22 cellular contexts compared by ENCODE assay signal in genomic region chr3:16254933-16255725, GRCh38. TPM values are rescaled to one million over a fixed set of nuclear protein-coding genes. Genes with fewer than 3 reads are reported as not detected.
DNase-seq lines count a peak whose midpoint lies in the region; ATAC-seq, FAIRE-seq and TF ChIP-seq lines count a peak whose summit lies in the region.
"Had no signal": no experiment of that assay in that cellular context is flagged by ENCODE, and none has a peak within 500 bp of the region (broad histone marks: within the 10 kb centered on the region; RNA-seq: fewer than 3 reads in every experiment).

No MANE protein-coding gene starts in this region.

- H3K36me3 Mint-ChIP-seq in activated CD4-positive, alpha-beta memory T cell treated with anti-CD3 and anti-CD28 coated beads, Interleukin-2, amount 10 ng/mL, durations not matched to agents 7 days and 5 days (ENCODE audit: low read depth), result peaks cover 18% of the 10 kb centered on the region
- peaks cover 20% of the 10 kb centered on the region for H3K36me3 Mint-ChIP-seq in stimulated activated effector memory CD8-positive, alpha-beta T cell treated with anti-CD3 and anti-CD28 coated beads, Interleukin-12 subunit alpha, Interleukin-12 subunit beta, amount 100 ng/mL, for 72 hours

- peak overlapping the region; percentile 25 for H3K27ac ChIP-seq in HepG2 (ENCODE audit: extremely low read length, insufficient read depth, low read length)
- H3K27ac ChIP-seq in right lobe of liver, result no peak overlapping the region
- H3K27ac ChIP-seq in smooth muscle cell (ENCODE audit: low read depth), result no peak overlapping the region
- H3K27ac ChIP-seq in trophoblast cell (ENCODE audit: low read depth, low read length), result no peak overlapping the region
- H3K27ac ChIP-seq: sigmoid colon, stomach, upper lobe of right lung had no signal

- ATAC-seq in HepG2 (no peak), right lobe of liver (no peak)
- peak; percentile 82 for ATAC-seq in stimulated activated effector memory CD8-positive, alpha-beta T cell treated with anti-CD3 and anti-CD28 coated beads, Interleukin-12 subunit alpha, Interleukin-12 subunit beta, amount 100 ng/mL, for 72 hours
- ATAC-seq: upper lobe of right lung had no signal

- peaks cover 42% of the 10 kb centered on the region for H3K4me1 Mint-ChIP-seq in activated CD4-positive, alpha-beta memory T cell treated with anti-CD3 and anti-CD28 coated beads, Interleukin-2, amount 10 ng/mL, durations not matched to agents 7 days and 5 days
- H3K4me1 Mint-ChIP-seq in stimulated activated effector memory CD8-positive, alpha-beta T cell treated with anti-CD3 and anti-CD28 coated beads, Interleukin-12 subunit alpha, Interleukin-12 subunit beta, amount 100 ng/mL, for 72 hours, result peaks cover 17% of the 10 kb centered on the region

- peaks cover 1 to 7% of the 10 kb centered on the region in 2 experiments; a peak in 3 of 5 replicates for H3K36me3 ChIP-seq in HepG2 (replicated peaks in 1 of 2; ENCODE audit: control insufficient read depth in 1 of 2, insufficient read depth in 2 of 2, low read length in 2 of 2)
- peaks cover 0 to 13% (median 0%) of the 10 kb centered on the region in 4 donors for H3K36me3 ChIP-seq in right lobe of liver
- H3K36me3 ChIP-seq in smooth muscle cell (ENCODE audit: low read depth), result peaks cover 3% of the 10 kb centered on the region
- peaks cover 0 to 7% of the 10 kb centered on the region in 2 experiments for H3K36me3 ChIP-seq in trophoblast cell (ENCODE audit: control insufficient read depth in 1 of 2, insufficient read depth in 2 of 2, low read length in 2 of 2)

- H3K27me3 Mint-ChIP-seq in activated CD4-positive, alpha-beta memory T cell treated with anti-CD3 and anti-CD28 coated beads, Interleukin-2, amount 10 ng/mL, durations not matched to agents 7 days and 5 days, result no peaks in the 10 kb centered on the region
- H3K27me3 Mint-ChIP-seq: CD8-positive, alpha-beta memory T cell had no signal

- no peak overlapping the region for H3K9ac ChIP-seq in HepG2 (ENCODE audit: insufficient read depth, low read depth, low read length)
- H3K9ac ChIP-seq in smooth muscle cell (ENCODE audit: low read depth), result no peak overlapping the region
- no peak overlapping the region for H3K9ac ChIP-seq in trophoblast cell (ENCODE audit: low read length)

- no peak overlapping the region for H2BK5ac ChIP-seq in trophoblast cell (ENCODE audit: low read depth, low read length, poor library complexity)

- H3F3A ChIP-seq in smooth muscle cell (ENCODE audit: low read depth), result no peaks in the 10 kb centered on the region

- POLR2A ChIA-PET in HepG2 (lab: Yijun Ruan, JAX), result interaction anchor here (4.9 kb wide), 1 partner anchor 10 kb away, joined by 112 read pairs; the partner anchor contains the start of genes DPH3 and OXNAD1
- POLR2A ChIA-PET in activated CD4-positive, alpha-beta memory T cell treated with anti-CD3 and anti-CD28 coated beads, Interleukin-2, amount 10 ng/mL, durations not matched to agents 7 days and 5 days (lab: Charles Lee), result interaction anchor here (1.1 to 2.6 kb wide), 3 partner anchors 10 to 80 kb away, joined by 3 to 17 read pairs (median 3); partner anchors contain the start of genes DPH3 and OXNAD1

- H3K9me3 Mint-ChIP-seq in activated CD4-positive, alpha-beta memory T cell treated with anti-CD3 and anti-CD28 coated beads, Interleukin-2, amount 10 ng/mL, durations not matched to agents 7 days and 5 days, result no peaks in the 10 kb centered on the region
- H3K9me3 Mint-ChIP-seq in stimulated activated effector memory CD8-positive, alpha-beta T cell treated with anti-CD3 and anti-CD28 coated beads, Interleukin-12 subunit alpha, Interleukin-12 subunit beta, amount 100 ng/mL, for 72 hours, result no peaks in the 10 kb centered on the region
- H3K9me3 Mint-ChIP-seq: CD8-positive, alpha-beta memory T cell had no signal

- H3K9me3 ChIP-seq in HepG2 (ENCODE audit: low read length), result no peaks in the 10 kb centered on the region
- H3K9me3 ChIP-seq in right lobe of liver, result no peaks in the 10 kb centered on the region
- H3K9me3 ChIP-seq in smooth muscle cell (replicated peaks; ENCODE audit: low read depth), result no peaks in the 10 kb centered on the region
- H3K9me3 ChIP-seq in trophoblast cell (ENCODE audit: insufficient read depth, low read depth, low read length), result no peaks in the 10 kb centered on the region
- H3K9me3 ChIP-seq: sigmoid colon, stomach, upper lobe of right lung had no signal

- H2BK12ac ChIP-seq in trophoblast cell (ENCODE audit: low read length), result no peak overlapping the region

- no peak overlapping the region for H3K4ac ChIP-seq in trophoblast cell (ENCODE audit: low read depth, low read length)

- H4K8ac ChIP-seq in trophoblast cell (ENCODE audit: low read depth, low read length), result no peak overlapping the region

- H3K79me2 ChIP-seq in HepG2 (ENCODE audit: insufficient read depth, low read length), result no peaks in the 10 kb centered on the region
- H3K79me2 ChIP-seq in smooth muscle cell (ENCODE audit: low read depth), result no peaks in the 10 kb centered on the region
- H3K79me2 ChIP-seq in trophoblast cell (ENCODE audit: control insufficient read depth, insufficient read depth, low read length, poor library complexity), result no peaks in the 10 kb centered on the region

- no peaks in the 10 kb centered on the region for H3K27me3 ChIP-seq in HepG2 (ENCODE audit: control insufficient read depth in 1 of 2, insufficient read depth in 2 of 2, low read length in 2 of 2)
- H3K27me3 ChIP-seq in right lobe of liver, result no peaks in the 10 kb centered on the region
- no peaks in the 10 kb centered on the region for H3K27me3 ChIP-seq in smooth muscle cell (ENCODE audit: low read depth)
- H3K27me3 ChIP-seq in trophoblast cell (ENCODE audit: insufficient read depth, low read length), result no peaks in the 10 kb centered on the region
- H3K27me3 ChIP-seq: dorsolateral prefrontal cortex, sigmoid colon, stomach, upper lobe of right lung had no signal

- H2AFZ ChIP-seq in HepG2 (ENCODE audit: low read length) (no peak overlapping the region), smooth muscle cell (ENCODE audit: low read depth) (no peak overlapping the region), trophoblast cell (ENCODE audit: insufficient read depth, low read length, poor library complexity) (no peak overlapping the region)

- H3K14ac ChIP-seq in trophoblast cell (ENCODE audit: low read length), result no peak overlapping the region

- no peaks in the 10 kb centered on the region for H3K79me1 ChIP-seq in trophoblast cell (ENCODE audit: low read length)

- H4K91ac ChIP-seq in trophoblast cell (ENCODE audit: low read depth, low read length), result no peak overlapping the region

- no peak overlapping the region for H2AK5ac ChIP-seq in trophoblast cell (ENCODE audit: low read length)

- H3K4me1 ChIP-seq in HepG2 (ENCODE audit: insufficient read depth, low read length) (peaks cover 37% of the 10 kb centered on the region), right lobe of liver (peaks cover 0 to 31% (median 9%) of the 10 kb centered on the region in 4 donors), smooth muscle cell (ENCODE audit: low read depth) (peaks cover 8% of the 10 kb centered on the region), trophoblast cell (ENCODE audit: control insufficient read depth in 1 of 2, insufficient read depth in 2 of 2, low read length in 2 of 2) (no peaks in the 10 kb centered on the region)

- TF ChIP-seq POLR2A in HepG2 (IDR thresholded peaks at IDR 0.05; ENCODE audit: insufficient read depth in 1 of 2, low read depth in 2 of 2, low read length in 2 of 2) (no peak), right lobe of liver (IDR thresholded peaks at IDR 0.05) (no peak)

- H3K27ac Mint-ChIP-seq in activated CD4-positive, alpha-beta memory T cell treated with anti-CD3 and anti-CD28 coated beads, Interleukin-2, amount 10 ng/mL, durations not matched to agents 7 days and 5 days, result peak overlapping the region; percentile 54
- H3K27ac Mint-ChIP-seq in stimulated activated effector memory CD8-positive, alpha-beta T cell treated with anti-CD3 and anti-CD28 coated beads, Interleukin-12 subunit alpha, Interleukin-12 subunit beta, amount 100 ng/mL, for 72 hours, result peak overlapping the region; percentile 82

- no peak for TF ChIP-seq RAD21 in HepG2 (CRISPR knock-in tag; IDR thresholded peaks at IDR 0.05)

- CTCF ChIA-PET in HepG2 (lab: Yijun Ruan, JAX; ENCODE audit: low intra/inter-chr PET ratio, low total read pairs), result no interaction called here
- CTCF ChIA-PET in activated CD4-positive, alpha-beta memory T cell treated with anti-CD3 and anti-CD28 coated beads, Interleukin-2, amount 10 ng/mL, durations not matched to agents 7 days and 5 days (lab: Charles Lee), result interaction anchor here (2.3 kb wide), 1 partner anchor 11 kb away, joined by 6 read pairs; no protein-coding TSS in a partner anchor

- no peak for TF ChIP-seq CTCF in HepG2 (CRISPR knock-in tag; IDR thresholded peaks at IDR 0.05)
- no peak for TF ChIP-seq CTCF in right lobe of liver (IDR thresholded peaks at IDR 0.05)
- TF ChIP-seq CTCF in smooth muscle cell (IDR thresholded peaks at IDR 0.05; ENCODE audit: borderline replicate concordance, insufficient read depth, poor library complexity, severe bottlenecking), result no peak

- DNase-seq in HepG2 (ENCODE audit: low spot score), result no peak
- DNase-seq in right lobe of liver, result no peak
- peak; percentile 53 for DNase-seq in MV-4-11 (lab: John Stamatoyannopoulos, UW)
- DNase-seq in activated CD4-positive, alpha-beta memory T cell treated with anti-CD3 and anti-CD28 coated beads, Interleukin-2, amount 10 ng/mL, durations not matched to agents 7 days and 5 days, result peak; percentile 26
- peak in 1 of 2 donors; percentile 63 for DNase-seq in stimulated activated effector memory CD8-positive, alpha-beta T cell treated with anti-CD3 and anti-CD28 coated beads, Interleukin-12 subunit alpha, Interleukin-12 subunit beta, amount 100 ng/mL, for 72 hours (ENCODE audit: low spot score in 2 of 2)
- DNase-seq in smooth muscle cell (lab: John Stamatoyannopoulos, UW; ENCODE audit: unreplicated experiment), result no peak
- DNase-seq in trophoblast cell, result no peak
- DNase-seq in hippocampal formation (lab: John Stamatoyannopoulos, UW), result no peak
- DNase-seq: activated effector memory CD4-positive, alpha-beta T cell treated with Interleukin-2 at 50 U/mL for 16 hours; CD8-positive, alpha-beta memory T cell; DMS53; dorsolateral prefrontal cortex; hypothalamus; NCI-H1436 treated with DMSO at 0.1 percent for 48 hours; NCI-H446 treated with DMSO at 0.1 percent for 48 hours; sigmoid colon; stomach; SW 1271; upper lobe of right lung had no signal

- no TSS peak for BruUV-seq in HepG2 (replicated peaks; lab: Mats Ljungman, UMichigan)

- intact Hi-C loops in HepG2 (cut with micrococcal nuclease; ENCODE audit: unreplicated experiment) (no loop called here), right lobe of liver (cut with DNase I) (loop anchor here in 1 of 2 donors (5.0 kb wide), 1 partner anchor 628 kb away; no protein-coding TSS in a partner anchor)

- H4K20me1 ChIP-seq in HepG2 (ENCODE audit: insufficient read depth, low read length) (no peaks in the 10 kb centered on the region), smooth muscle cell (ENCODE audit: low read depth) (no peaks in the 10 kb centered on the region)

- H3K18ac ChIP-seq in trophoblast cell (ENCODE audit: low read length), result no peak overlapping the region

- WGBS in HepG2 (ENCODE audit: low lambda C conversion rate), result 77% methylated on average over 8 of the region's 8 CpGs
- 89% methylated on average over 6 of the region's 8 CpGs for WGBS in right lobe of liver (ENCODE audit: insufficient coverage, low coverage, low lambda C conversion rate, missing lambda C conversion rate)
- WGBS in smooth muscle cell (ENCODE audit: low lambda C conversion rate), result 80% methylated on average over 8 of the region's 8 CpGs
- WGBS in trophoblast cell (ENCODE audit: extremely low coverage, insufficient coverage, insufficient read length), result no CpG with 5 or more reads among the region's 8 CpGs

- no peak for FAIRE-seq in HepG2 (lab: Jason Lieb, UNC)
- FAIRE-seq: HTR-8/SVneo, keratinocyte had no signal

- in situ Hi-C loops in HepG2 (cut with HindIII; ENCODE audit: extremely low pct_ligation_motif_present, low pct_unique_long_range_greater_than_20kb), result no loop called here

- H3K4me3 ChIP-seq in HepG2 (replicated peaks in 1 of 3; ENCODE audit: insufficient read depth in 1 of 3, low read depth in 2 of 3, low read length in 3 of 3), result no peak overlapping the region
- H3K4me3 ChIP-seq in right lobe of liver, result no peak overlapping the region
- H3K4me3 ChIP-seq in smooth muscle cell, result no peak overlapping the region
- no peak overlapping the region for H3K4me3 ChIP-seq in trophoblast cell (ENCODE audit: low read depth, low read length)
- H3K4me3 ChIP-seq: dorsolateral prefrontal cortex, lung, sigmoid colon, stomach, upper lobe of right lung had no signal

- no peak for TF ChIP-seq EP300 in HepG2 (IDR thresholded peaks at IDR 0.05; ENCODE audit: low read depth in 2 of 2, low read length in 2 of 2)
- TF ChIP-seq EP300 in HepG2 (CRISPR knock-in tag; IDR thresholded peaks at IDR 0.05; ENCODE audit: borderline replicate concordance), result no peak

- no peak overlapping the region for H2BK120ac ChIP-seq in trophoblast cell (ENCODE audit: insufficient read depth, low read length, poor library complexity)

- H3K4me2 ChIP-seq in HepG2 (ENCODE audit: low read depth, low read length), result no peak overlapping the region
- H3K4me2 ChIP-seq in smooth muscle cell, result no peak overlapping the region
- H3K4me2 ChIP-seq in trophoblast cell (ENCODE audit: low read length), result no peak overlapping the region

- no peak overlapping the region for H4K12ac ChIP-seq in trophoblast cell (ENCODE audit: low read depth, low read length)

- peak overlapping the region; percentile 0 for H3K4me3 Mint-ChIP-seq in activated CD4-positive, alpha-beta memory T cell treated with anti-CD3 and anti-CD28 coated beads, Interleukin-2, amount 10 ng/mL, durations not matched to agents 7 days and 5 days
- H3K4me3 Mint-ChIP-seq in stimulated activated effector memory CD8-positive, alpha-beta T cell treated with anti-CD3 and anti-CD28 coated beads, Interleukin-12 subunit alpha, Interleukin-12 subunit beta, amount 100 ng/mL, for 72 hours, result peak overlapping the region; percentile 70
- H3K4me3 Mint-ChIP-seq: CD8-positive, alpha-beta memory T cell had no signal

- no peak overlapping the region for H3K23ac ChIP-seq in trophoblast cell (ENCODE audit: low read length)

RNA-seq across cellular contexts. Expression of gene DPH3, which starts 9.6 kb away (rescaled TPM):
- 21.6 and 40.0 TPM in 2 replicates for total RNA-seq in HepG2 (2016; rRNA removed; fragmentation: Illumina TruSeq; extraction: Trizol)
- 14.7 and 18.5 TPM in 2 replicates for total RNA-seq in HepG2 (2016; cell fraction: cytosol; rRNA removed; fragmentation: Illumina TruSeq; extraction: Trizol; ENCODE audit: low read depth)
- total RNA-seq in HepG2 (2016; cell fraction: insoluble cytoplasmic fraction; rRNA removed; fragmentation: Illumina TruSeq; extraction: Trizol), result 21.8 and 34.1 TPM in 2 replicates
- 37.4 and 40.6 TPM in 2 replicates for total RNA-seq in HepG2 (2016; cell fraction: membrane; rRNA removed; fragmentation: Illumina TruSeq; extraction: Trizol)
- total RNA-seq in HepG2 (2016; cell fraction: nucleus; rRNA removed; fragmentation: Illumina TruSeq; extraction: Trizol), result 10.6 and 11.0 TPM in 2 replicates
- 15.6 and 18.3 TPM in 2 replicates for polyA plus RNA-seq in HepG2 (2011; rRNA removed)
- polyA plus RNA-seq in HepG2 (2011; cell fraction: cytosol; rRNA removed), result 6.7 and 10.0 TPM in 2 replicates
- polyA plus RNA-seq in HepG2 (2011; cell fraction: nucleus; rRNA removed), result 2.0 and 3.6 TPM in 2 replicates
- 23.4 and 26.6 TPM in 2 replicates for polyA plus RNA-seq in HepG2 (2012)
- polyA plus RNA-seq in HepG2 (2016; cell fraction: cytosol; fragmentation: Illumina TruSeq; extraction: Trizol; ENCODE audit: low read depth), result 53.4 and 78.8 TPM in 2 replicates
- polyA plus RNA-seq in HepG2 (2016; cell fraction: insoluble cytoplasmic fraction; fragmentation: Illumina TruSeq; extraction: Trizol; ENCODE audit: low read depth), result 73.2 and 81.4 TPM in 2 replicates
- polyA plus RNA-seq in HepG2 (2016; cell fraction: membrane; fragmentation: Illumina TruSeq; extraction: Trizol; ENCODE audit: low read depth), result 73.1 and 94.3 TPM in 2 replicates
- 30.4 and 35.4 TPM in 2 replicates for polyA plus RNA-seq in HepG2 (2016; cell fraction: nucleus; fragmentation: Illumina TruSeq; extraction: Trizol; ENCODE audit: insufficient read depth, low read depth)
- 5.6 and 6.9 TPM in 2 replicates for polyA minus RNA-seq in HepG2 (2011; rRNA and poly(A)+ RNA removed; ENCODE audit: low replicate concordance)
- 6.9 and 8.9 TPM in 2 replicates for polyA minus RNA-seq in HepG2 (2011; cell fraction: cytosol; rRNA and poly(A)+ RNA removed)
- 6.0 and 7.2 TPM in 2 replicates for polyA minus RNA-seq in HepG2 (2011; cell fraction: nucleus; rRNA and poly(A)+ RNA removed)
- total RNA-seq in right lobe of liver, result 10 to 100 TPM in 5 of 6 experiments, 1 to 10 TPM in 1; 9.7 to 15.0 (median 12.9) TPM
- total RNA-seq in activated CD4-positive, alpha-beta memory T cell treated with anti-CD3 and anti-CD28 coated beads, Interleukin-2, amount 10 ng/mL, durations not matched to agents 7 days and 5 days, result 10 to 100 TPM; 16.7 to 19.8 TPM
- total RNA-seq in smooth muscle cell, result 42.9 and 44.7 TPM in 2 replicates
- 69.5 and 78.8 TPM in 2 replicates for polyA plus RNA-seq in smooth muscle cell
- polyA plus RNA-seq in trophoblast cell (2013), result 27.3 and 28.8 TPM in 2 replicates

RNA-seq across cellular contexts. Expression of gene OXNAD1, which starts 9.9 kb away (rescaled TPM):
- total RNA-seq in HepG2 (2016; rRNA removed; fragmentation: Illumina TruSeq; extraction: Trizol) (18.8 and 25.2 TPM in 2 replicates), right lobe of liver (10 to 100 TPM in 5 of 6 experiments, 1 to 10 TPM in 1; 8.1 to 27.2 (median 16.2) TPM), smooth muscle cell (13.3 and 15.7 TPM in 2 replicates)
- total RNA-seq in HepG2 (2016; cell fraction: cytosol; rRNA removed; fragmentation: Illumina TruSeq; extraction: Trizol; ENCODE audit: low read depth), result 25.2 and 28.2 TPM in 2 replicates
- 19.7 and 23.1 TPM in 2 replicates for total RNA-seq in HepG2 (2016; cell fraction: insoluble cytoplasmic fraction; rRNA removed; fragmentation: Illumina TruSeq; extraction: Trizol)
- 13.5 and 18.2 TPM in 2 replicates for total RNA-seq in HepG2 (2016; cell fraction: membrane; rRNA removed; fragmentation: Illumina TruSeq; extraction: Trizol)
- total RNA-seq in HepG2 (2016; cell fraction: nucleus; rRNA removed; fragmentation: Illumina TruSeq; extraction: Trizol), result 38.3 and 44.7 TPM in 2 replicates
- polyA plus RNA-seq in HepG2 (2011; rRNA removed) (8.8 and 9.9 TPM in 2 replicates), smooth muscle cell (9.2 and 12.4 TPM in 2 replicates)
- polyA plus RNA-seq in HepG2 (2011; cell fraction: cytosol; rRNA removed), result 6.6 and 8.2 TPM in 2 replicates
- polyA plus RNA-seq in HepG2 (2011; cell fraction: nucleus; rRNA removed), result 10.2 and 12.1 TPM in 2 replicates
- 7.0 and 7.7 TPM in 2 replicates for polyA plus RNA-seq in HepG2 (2012)
- 1.7 and 3.2 TPM in 2 replicates for polyA plus RNA-seq in HepG2 (2016; cell fraction: cytosol; fragmentation: Illumina TruSeq; extraction: Trizol; ENCODE audit: low read depth)
- polyA plus RNA-seq in HepG2 (2016; cell fraction: insoluble cytoplasmic fraction; fragmentation: Illumina TruSeq; extraction: Trizol; ENCODE audit: low read depth), result 19.0 and 22.1 TPM in 2 replicates
- polyA plus RNA-seq in HepG2 (2016; cell fraction: membrane; fragmentation: Illumina TruSeq; extraction: Trizol; ENCODE audit: low read depth), result 4.3 and 6.7 TPM in 2 replicates
- 12.2 and 14.2 TPM in 2 replicates for polyA plus RNA-seq in HepG2 (2016; cell fraction: nucleus; fragmentation: Illumina TruSeq; extraction: Trizol; ENCODE audit: insufficient read depth, low read depth)
- polyA minus RNA-seq in HepG2 (2011; rRNA and poly(A)+ RNA removed; ENCODE audit: low replicate concordance), result 24.6 and 49.5 TPM in 2 replicates
- polyA minus RNA-seq in HepG2 (2011; cell fraction: cytosol; rRNA and poly(A)+ RNA removed), result 5.4 and 6.4 TPM in 2 replicates
- polyA minus RNA-seq in HepG2 (2011; cell fraction: nucleus; rRNA and poly(A)+ RNA removed), result 64.5 and 66.2 TPM in 2 replicates
- 10 to 100 TPM; 26.9 to 27.1 TPM for total RNA-seq in activated CD4-positive, alpha-beta memory T cell treated with anti-CD3 and anti-CD28 coated beads, Interleukin-2, amount 10 ng/mL, durations not matched to agents 7 days and 5 days
- 6.6 and 7.1 TPM in 2 replicates for polyA plus RNA-seq in trophoblast cell (2013)

Comparison
In these comparisons a context has a peak if more than half of its experiments do, and no peak if none do; other contexts are left out.
1. DNase-seq: peak in MV-4-11 (single experiment) and activated CD4-positive, alpha-beta memory T cell treated with anti-CD3 and anti-CD28 coated beads, Interleukin-2, amount 10 ng/mL, durations not matched to agents 7 days and 5 days (single experiment); none in HepG2 (single experiment), right lobe of liver (0 of 3), smooth muscle cell (single experiment), trophoblast cell (0 of 2) and hippocampal formation (0 of 2).